In genomic region chr3:23442598-23443383, GRCh38 we compare ENCODE assay signal across 8 cellular contexts.
DNase-seq lines count a peak whose midpoint lies in the region; ATAC-seq lines count a peak whose summit lies in the region.

No MANE protein-coding gene starts in this region.

- peak overlapping the region; percentile 6 for H3K27ac Mint-ChIP-seq in memory B cell

- DNase-seq in RPMI8226 (peak; percentile 5), memory B cell (ENCODE audit: low spot score in 2 of 2) (peak in 1 of 2 donors; percentile 52), NCI-H748 treated with DMSO at 0.1 percent for 48 hours (lab: John Stamatoyannopoulos, UW) (no peak), NCI-H2171 (lab: John Stamatoyannopoulos, UW) (no peak)

- peaks cover 46% of the 10 kb centered on the region for H3K4me1 Mint-ChIP-seq in memory B cell

- no peaks in the 10 kb centered on the region for H3K36me3 Mint-ChIP-seq in memory B cell

- no peaks in the 10 kb centered on the region for H3K9me3 Mint-ChIP-seq in memory B cell

- ATAC-seq in GM18861 (IDR thresholded peaks at IDR 0.05; ENCODE audit: unreplicated experiment) (peak; percentile 38), HG02763 (IDR thresholded peaks at IDR 0.05; ENCODE audit: unreplicated experiment) (peak; percentile 66), memory B cell (ENCODE audit: low read depth) (peak; percentile 98), HG03280 (IDR thresholded peaks at IDR 0.05; ENCODE audit: unreplicated experiment) (no peak), HG03460 (IDR thresholded peaks at IDR 0.05; ENCODE audit: unreplicated experiment) (no peak)

- peak overlapping the region; percentile 19 for H3K4me3 Mint-ChIP-seq in memory B cell

- no peaks in the 10 kb centered on the region for H3K27me3 Mint-ChIP-seq in memory B cell

Comparison
In these comparisons a context has a peak if more than half of its experiments do, and no peak if none do; other contexts are left out.
1. ATAC-seq: peak in GM18861 (single experiment), HG02763 (single experiment) and memory B cell (single experiment); none in HG03280 (single experiment) and HG03460 (single experiment).